ENCODE assay signal across 20 cellular contexts in the genomic region with DNA sequence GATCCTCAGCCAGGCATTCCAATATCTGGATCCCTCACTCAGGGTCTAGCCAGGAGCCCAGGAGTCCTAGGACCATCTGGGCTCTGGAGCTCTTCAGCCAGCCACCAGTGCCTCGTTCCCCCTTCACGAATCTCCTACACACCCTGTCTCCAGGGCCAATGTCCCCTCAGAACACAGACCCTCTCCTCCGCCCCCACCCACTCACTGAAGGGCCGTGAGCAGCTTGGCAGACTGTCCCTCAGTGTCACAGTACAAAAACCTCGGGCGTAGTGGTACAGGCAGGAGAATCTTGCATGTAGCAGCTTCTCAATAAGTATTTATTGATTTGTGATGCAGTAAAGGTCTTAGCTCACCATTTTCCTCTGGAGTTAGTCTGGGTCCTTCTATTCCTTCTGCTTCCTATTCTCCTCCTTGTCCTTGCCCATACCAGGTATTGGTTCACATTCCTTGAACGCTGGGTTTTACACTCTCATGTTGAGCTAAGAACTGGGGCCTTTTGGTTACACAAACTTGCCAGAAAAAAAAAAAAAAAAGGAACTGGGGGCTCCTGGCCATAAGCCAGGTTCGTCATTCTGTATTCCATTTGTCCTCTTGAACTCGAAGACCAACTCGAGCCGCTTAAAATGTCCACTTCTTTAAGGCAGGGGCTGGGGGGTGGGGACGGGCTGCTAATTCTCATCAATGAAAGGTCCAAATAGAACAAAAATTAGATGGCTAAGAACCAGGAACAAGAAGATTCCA. TPM values are rescaled to one million over a fixed set of nuclear protein-coding genes. Genes with fewer than 3 reads are reported as not detected.
DNase-seq lines count a peak whose midpoint lies in the region; ATAC-seq, FAIRE-seq and TF ChIP-seq lines count a peak whose summit lies in the region.
"Had no signal": no experiment of that assay in that cellular context is flagged by ENCODE, and none has a peak within 500 bp of the region (broad histone marks: within the 10 kb centered on the region; RNA-seq: fewer than 3 reads in every experiment).

No MANE protein-coding gene starts in this region.

- FAIRE-seq in GM12892 (lab: Jason Lieb, UNC): peak; percentile 79
- no peak for FAIRE-seq in K562 (lab: Jason Lieb, UNC)
- FAIRE-seq: HTR-8/SVneo had no signal

- 57% methylated on average over 12 of the region's 12 CpGs for WGBS in K562 (ENCODE audit: insufficient coverage, low coverage, missing lambda C conversion rate)

- no peak for TF ChIP-seq POLR2A in GM12892 (IDR thresholded peaks at IDR 0.05; ENCODE audit: low read depth, low read length)
- TF ChIP-seq POLR2A in K562 (conservative IDR thresholded peaks at IDR 0.05): no peak

- peak overlapping the region; percentile 93 to 98 (median 96) for H3K27ac Mint-ChIP-seq in CD4-positive, CD25-positive, alpha-beta regulatory T cell
- H3K27ac Mint-ChIP-seq: activated naive CD8-positive, alpha-beta T cell; nephron had no signal

- POLR2A ChIA-PET in K562 (lab: Yijun Ruan, JAX): interaction anchor here (0.6 to 1.2 kb wide), 8 partner anchors 9 to 199 kb away, joined by 3 to 5 read pairs (median 3); a partner anchor contains a TSS

- H2AFZ ChIP-seq in K562 (ENCODE audit: low read depth, low read length) (0 out of 2 replicates have a peak overlapping the region, but pooled peaks have one; percentile 14), osteoblast (ENCODE audit: low read length) (no peak overlapping the region)

- H3K4me3 ChIP-seq in CD4-positive, CD25-positive, alpha-beta regulatory T cell (ENCODE audit: low read depth, low read length): peak overlapping the region; percentile 26
- H3K4me3 ChIP-seq in K562 (no peak overlapping the region), osteoblast (ENCODE audit: insufficient read depth, low read length) (no peak overlapping the region), upper lobe of right lung (no peak overlapping the region)
- H3K4me3 ChIP-seq: cardiac muscle cell, testis had no signal

- TF ChIP-seq CTCF in K562 (IDR thresholded peaks at IDR 0.05 in 2 of 3, conservative IDR thresholded peaks at IDR 0.05 in 1 of 3; ENCODE audit: insufficient read depth in 2 of 3, low read depth in 1 of 3, low read length in 3 of 3) (no peak), osteoblast (IDR thresholded peaks at IDR 0.05; ENCODE audit: extremely low read depth, low read depth, low read length) (no peak), upper lobe of right lung (IDR thresholded peaks at IDR 0.05) (no peak)

- TF ChIP-seq EP300 in K562 (IDR thresholded peaks at IDR 0.05; ENCODE audit: low read length): no peak

- no peak for ATAC-seq in CD4-positive, CD25-positive, alpha-beta regulatory T cell (ENCODE audit: low read depth in 2 of 2)
- ATAC-seq in K562 (no peak), upper lobe of right lung (no peak), sciatic nerve (no peak)
- ATAC-seq: Panc1, SK-N-SH treated with all-trans-retinoic acid at 6 μM for 48 hours had no signal

- no peaks in the 10 kb centered on the region for H3K79me2 ChIP-seq in K562 (ENCODE audit: control insufficient read depth, insufficient read depth, low read length)
- no peaks in the 10 kb centered on the region for H3K79me2 ChIP-seq in osteoblast (ENCODE audit: insufficient read depth, low read length)

- H3K36me3 ChIP-seq in CD4-positive, CD25-positive, alpha-beta regulatory T cell (ENCODE audit: control insufficient read depth, insufficient read depth, low read length): no peaks in the 10 kb centered on the region
- H3K36me3 ChIP-seq in K562 (ENCODE audit: control insufficient read depth, insufficient read depth, low read length): no peaks in the 10 kb centered on the region
- H3K36me3 ChIP-seq in osteoblast (ENCODE audit: insufficient read depth, low read length): no peaks in the 10 kb centered on the region
- H3K36me3 ChIP-seq in upper lobe of right lung: no peaks in the 10 kb centered on the region
- H3K36me3 ChIP-seq: cardiac muscle cell had no signal

- no peaks in the 10 kb centered on the region for H4K20me1 ChIP-seq in K562 (replicated peaks; ENCODE audit: control insufficient read depth, insufficient read depth, low read length)
- no peaks in the 10 kb centered on the region for H4K20me1 ChIP-seq in osteoblast (ENCODE audit: insufficient read depth, low read length)

- peaks cover 6% of the 10 kb centered on the region for H3K27me3 Mint-ChIP-seq in CD4-positive, CD25-positive, alpha-beta regulatory T cell
- H3K27me3 Mint-ChIP-seq: activated naive CD8-positive, alpha-beta T cell had no signal

- H3K4me1 Mint-ChIP-seq in CD4-positive, CD25-positive, alpha-beta regulatory T cell: peaks cover 4 to 96% (median 64%) of the 10 kb centered on the region in 4 donors

- no peaks in the 10 kb centered on the region for H3K9me3 Mint-ChIP-seq in CD4-positive, CD25-positive, alpha-beta regulatory T cell
- H3K9me3 Mint-ChIP-seq: H9, nephron had no signal

- BruUV-seq in K562 (replicated peaks; lab: Mats Ljungman, UMichigan): no TSS peak

- in situ Hi-C loops in K562 (cut with MboI): no loop called here

- no peaks in the 10 kb centered on the region for H3K27me3 ChIP-seq in CD4-positive, CD25-positive, alpha-beta regulatory T cell (ENCODE audit: control insufficient read depth, insufficient read depth, low read length)
- H3K27me3 ChIP-seq in K562 (ENCODE audit: control insufficient read depth in 2 of 2, insufficient read depth in 2 of 2, low read length in 2 of 2): no peaks in the 10 kb centered on the region
- H3K27me3 ChIP-seq in osteoblast (ENCODE audit: insufficient read depth, low read length): no peaks in the 10 kb centered on the region
- H3K27me3 ChIP-seq in upper lobe of right lung: no peaks in the 10 kb centered on the region
- H3K27me3 ChIP-seq: cardiac muscle cell, testis had no signal

- no peaks in the 10 kb centered on the region for H3K9me3 ChIP-seq in CD4-positive, CD25-positive, alpha-beta regulatory T cell (ENCODE audit: control insufficient read depth in 2 of 2, low read length in 2 of 2)
- H3K9me3 ChIP-seq in K562 (replicated peaks; ENCODE audit: control insufficient read depth, insufficient read depth, low read depth, low read length) (no peaks in the 10 kb centered on the region), osteoblast (ENCODE audit: low read depth, low read length) (no peaks in the 10 kb centered on the region), upper lobe of right lung (no peaks in the 10 kb centered on the region)
- H3K9me3 ChIP-seq: testis had no signal

- no peaks in the 10 kb centered on the region for H3K9me1 ChIP-seq in K562 (ENCODE audit: control insufficient read depth, insufficient read depth, low read length)

- peaks cover 19% of the 10 kb centered on the region for H3K36me3 Mint-ChIP-seq in CD4-positive, CD25-positive, alpha-beta regulatory T cell

- CTCF ChIA-PET in K562 (lab: Yijun Ruan, JAX; ENCODE audit: low intra/inter-chr PET ratio): no interaction called here

- intact Hi-C loops in K562 (cut with micrococcal nuclease): no loop called here
- intact Hi-C loops in upper lobe of right lung (cut with DNase I): no loop called here
- intact Hi-C loops in sciatic nerve (cut with DNase I): no loop called here

- peaks cover 54% of the 10 kb centered on the region for H3K4me1 ChIP-seq in CD4-positive, CD25-positive, alpha-beta regulatory T cell (ENCODE audit: control insufficient read depth, insufficient read depth, low read length, poor library complexity, severe bottlenecking)
- H3K4me1 ChIP-seq in K562 (replicated peaks in 1 of 2; ENCODE audit: control insufficient read depth in 2 of 2, insufficient read depth in 2 of 2, low read length in 2 of 2) (peaks cover 22 to 35% of the 10 kb centered on the region in 2 experiments), osteoblast (ENCODE audit: insufficient read depth, low read length) (peaks cover 35% of the 10 kb centered on the region), upper lobe of right lung (peaks cover 27% of the 10 kb centered on the region)

- no peak for TF ChIP-seq RAD21 in K562 (CRISPR knock-in tag; conservative IDR thresholded peaks at IDR 0.05 in 1 of 2, IDR thresholded peaks at IDR 0.05 in 1 of 2)

- DNase-seq in CD4-positive, CD25-positive, alpha-beta regulatory T cell: no peak
- DNase-seq in GM12892 (ENCODE audit: insufficient read length) (no peak), K562 (ENCODE audit: extremely low read depth in 1 of 4, low spot score in 3 of 4) (no peak), osteoblast (ENCODE audit: insufficient read length, low spot score, missing footprints) (peak; percentile 49), kidney glomerular epithelial cell (lab: John Stamatoyannopoulos, UW) (no peak), GOT3 (lab: John Stamatoyannopoulos, UW) (no peak), upper lobe of right lung (no peak), sciatic nerve (ENCODE audit: low spot score) (no peak)
- DNase-seq: H9, NCI-H2029, NCI-H526, testis had no signal

- H3K27ac ChIP-seq in CD4-positive, CD25-positive, alpha-beta regulatory T cell (ENCODE audit: insufficient read depth, low read length, poor library complexity, severe bottlenecking): peak overlapping the region; percentile 60
- no peak overlapping the region for H3K27ac ChIP-seq in K562 (ENCODE audit: extremely low read depth, low read depth, low read length)
- no peak overlapping the region for H3K27ac ChIP-seq in osteoblast (ENCODE audit: low read depth, low read length)
- H3K27ac ChIP-seq in upper lobe of right lung: no peak overlapping the region
- H3K27ac ChIP-seq: cardiac muscle cell, testis had no signal

- H3K4me3 Mint-ChIP-seq in CD4-positive, CD25-positive, alpha-beta regulatory T cell: peak overlapping the region; percentile 83 to 93 (median 90)
- H3K4me3 Mint-ChIP-seq: activated naive CD8-positive, alpha-beta T cell; H9; nephron had no signal

- peak overlapping the region in 1 of 2 experiments; percentile 72; a peak in 2 of 4 replicates for H3K9ac ChIP-seq in K562 (ENCODE audit: insufficient read depth in 1 of 2, low read depth in 2 of 2, low read length in 2 of 2)

- no peak overlapping the region for H3K4me2 ChIP-seq in K562 (ENCODE audit: insufficient read depth, low read length)
- no peak overlapping the region for H3K4me2 ChIP-seq in osteoblast (ENCODE audit: insufficient read depth, low read length)

RNA-seq across cellular contexts. Expression of a gene that starts 2.3 kb away (rescaled TPM):
- 4.8 TPM for total RNA-seq in CD4-positive, CD25-positive, alpha-beta regulatory T cell
- 10 to 100 TPM in 1 of 4 donors, 1 to 10 TPM in 3; 3.3 to 10.7 (median 6.0) TPM for polyA plus RNA-seq in CD4-positive, CD25-positive, alpha-beta regulatory T cell
- polyA plus RNA-seq in GM12892 (2012; ENCODE audit: missing spikeins): 2.1 TPM
- not detected in 2 replicates for total RNA-seq in K562 (2011; cell fraction: chromatin; rRNA removed; ENCODE audit: low replicate concordance)
- total RNA-seq in K562 (2011; cell fraction: nucleolus; rRNA removed): not detected in 2 replicates
- total RNA-seq in K562 (2011; cell fraction: nucleoplasm; rRNA removed): not detected in 2 replicates
- total RNA-seq in K562 (2014; rRNA removed) (not detected in 2 replicates), K562 (2014; rRNA removed; fragmentation: Illumina TruSeq; extraction: Trizol) (not detected in 2 replicates), K562 (2015; rRNA removed; fragmentation: Illumina TruSeq; extraction: Trizol) (not detected in 2 replicates), K562 (2021) (0.04 TPM in 1 of 2 replicates, not detected in the other), osteoblast (not detected in 2 replicates), upper lobe of right lung (not detected), sciatic nerve (0.18 TPM)
- polyA plus RNA-seq in K562 (2011; rRNA removed) (not detected in 2 replicates), K562 (2014; fragmentation: Illumina TruSeq; extraction: Trizol) (not detected in 2 replicates), K562 (2014; fragmentation: Nextera tagmentation; extraction: Ambion mirVana) (under 1 TPM; 0.03 to 0.06 TPM), K562 (2014; rRNA removed) (not detected in 2 replicates)
- 0.03 TPM in 1 of 2 replicates, not detected in the other for polyA plus RNA-seq in K562 (2011; cell fraction: cytosol; rRNA removed)
- not detected in 2 replicates for polyA plus RNA-seq in K562 (2011; cell fraction: nucleus; rRNA removed)
- polyA plus RNA-seq in K562 (2012): not detected in 2 replicates
- polyA minus RNA-seq in K562 (2011; rRNA and poly(A)+ RNA removed): not detected in 2 replicates
- not detected in 2 replicates for polyA minus RNA-seq in K562 (2011; cell fraction: cytosol; rRNA and poly(A)+ RNA removed)
- not detected in 2 replicates for polyA minus RNA-seq in K562 (2011; cell fraction: nucleus; rRNA and poly(A)+ RNA removed)
- total RNA-seq: cardiac muscle cell, M059J had no signal
- polyA plus RNA-seq: BJ, cardiac muscle cell had no signal

RNA-seq across cellular contexts. Expression of a gene that starts 39.7 kb away (rescaled TPM):
- 229 TPM for total RNA-seq in CD4-positive, CD25-positive, alpha-beta regulatory T cell
- 1 to 10 TPM; 2.1 to 4.1 (median 3.1) TPM for polyA plus RNA-seq in CD4-positive, CD25-positive, alpha-beta regulatory T cell
- 3.1 TPM for polyA plus RNA-seq in GM12892 (2012; ENCODE audit: missing spikeins)
- 10.2 and 17.0 TPM in 2 replicates for total RNA-seq in K562 (2011; cell fraction: chromatin; rRNA removed; ENCODE audit: low replicate concordance)
- total RNA-seq in K562 (2011; cell fraction: nucleolus; rRNA removed): 8.0 and 8.2 TPM in 2 replicates
- 8.4 and 9.2 TPM in 2 replicates for total RNA-seq in K562 (2011; cell fraction: nucleoplasm; rRNA removed)
- 2.6 and 3.3 TPM in 2 replicates for total RNA-seq in K562 (2014; rRNA removed)
- total RNA-seq in K562 (2014; rRNA removed; fragmentation: Illumina TruSeq; extraction: Trizol): 0.38 and 0.76 TPM in 2 replicates
- 2.2 and 2.5 TPM in 2 replicates for total RNA-seq in K562 (2015; rRNA removed; fragmentation: Illumina TruSeq; extraction: Trizol)
- total RNA-seq in K562 (2021): 14.6 and 17.9 TPM in 2 replicates
- polyA plus RNA-seq in K562 (2011; rRNA removed): 0.61 and 1.3 TPM in 2 replicates
- polyA plus RNA-seq in K562 (2011; cell fraction: cytosol; rRNA removed): 0.52 and 2.5 TPM in 2 replicates
- 6.3 and 14.0 TPM in 2 replicates for polyA plus RNA-seq in K562 (2011; cell fraction: nucleus; rRNA removed)
- polyA plus RNA-seq in K562 (2012): 9.7 and 9.9 TPM in 2 replicates
- 7.6 and 10.1 TPM in 2 replicates for polyA plus RNA-seq in K562 (2014; fragmentation: Illumina TruSeq; extraction: Trizol)
- polyA plus RNA-seq in K562 (2014; fragmentation: Nextera tagmentation; extraction: Ambion mirVana): under 1 TPM; 0.01 to 0.03 TPM
- polyA plus RNA-seq in K562 (2014; rRNA removed): 4.8 and 5.3 TPM in 2 replicates
- 0.33 and 0.60 TPM in 2 replicates for polyA minus RNA-seq in K562 (2011; rRNA and poly(A)+ RNA removed)
- 4.6 and 5.6 TPM in 2 replicates for polyA minus RNA-seq in K562 (2011; cell fraction: cytosol; rRNA and poly(A)+ RNA removed)
- 3.8 and 4.8 TPM in 2 replicates for polyA minus RNA-seq in K562 (2011; cell fraction: nucleus; rRNA and poly(A)+ RNA removed)
- 27.9 and 28.3 TPM in 2 replicates for total RNA-seq in osteoblast
- total RNA-seq in upper lobe of right lung: 62.5 TPM
- 53.6 TPM for total RNA-seq in sciatic nerve
